Comparison of ENCODE assay signal across 24 cellular contexts in genomic region chr1:3889952-3890351, GRCh38. TPM values are rescaled to one million over a fixed set of nuclear protein-coding genes. Genes with fewer than 3 reads are reported as not detected.
A peak's percentile ranks its signal among the peaks of the same experiment; 100 is the strongest.
DNase-seq lines count a peak whose midpoint lies in the region; ATAC-seq and FAIRE-seq lines count a peak whose summit lies in the region.
"Had no signal": no experiment of that assay in that cellular context is flagged by ENCODE, and none has a peak within 500 bp of the region (broad histone marks: within the 10 kb centered on the region; RNA-seq: fewer than 3 reads in every experiment).

No MANE protein-coding gene starts in this region.

- H3K36me3 Mint-ChIP-seq in activated CD4-positive, alpha-beta T cell treated with anti-CD3 and anti-CD28 coated beads for 36 hours (ENCODE audit: low read depth): peaks cover 37% of the 10 kb centered on the region
- peaks cover 4 to 16% of the 10 kb centered on the region in 2 donors for H3K36me3 Mint-ChIP-seq in activated T-cell treated with anti-CD3 and anti-CD28 coated beads, Interleukin-2, amount 50 U/mL, for 72 hours (ENCODE audit: insufficient read depth in 2 of 2)
- peaks cover 5 to 35% (median 12%) of the 10 kb centered on the region in 5 donors for H3K36me3 Mint-ChIP-seq in naive thymus-derived CD4-positive, alpha-beta T cell

- H3K9ac ChIP-seq in neuronal stem cell (ENCODE audit: low read depth, low read length, poor library complexity): no peak overlapping the region

- no peak overlapping the region for H3K18ac ChIP-seq in neuronal stem cell (ENCODE audit: low read length)

- H3K9me3 Mint-ChIP-seq in activated CD4-positive, alpha-beta T cell treated with anti-CD3 and anti-CD28 coated beads for 36 hours (ENCODE audit: low read depth): no peaks in the 10 kb centered on the region
- no peaks in the 10 kb centered on the region for H3K9me3 Mint-ChIP-seq in activated T-cell treated with anti-CD3 and anti-CD28 coated beads, Interleukin-2, amount 50 U/mL, for 72 hours
- H3K9me3 Mint-ChIP-seq in naive thymus-derived CD4-positive, alpha-beta T cell: no peaks in the 10 kb centered on the region
- H3K9me3 Mint-ChIP-seq: activated T-helper 1 cell treated with anti-CD3 and anti-CD28 coated beads, Interleukin-12 subunit alpha, Interleukin-12 subunit beta, Interleukin-2, Interleukin-4 antibody, amounts not matched to agents 30 ng/mL and 10 ng/mL and 1 ng/mL, durations not matched to agents 14 hours and 24 hours and 36 hours had no signal

- H2BK12ac ChIP-seq in neuronal stem cell (ENCODE audit: low read length): no peak overlapping the region

- no peak overlapping the region for H2AK5ac ChIP-seq in neuronal stem cell (ENCODE audit: low read depth, low read length)

- POLR2A ChIA-PET in activated CD4-positive, alpha-beta T cell treated with anti-CD3 and anti-CD28 coated beads for 36 hours (lab: Charles Lee): no interaction called here
- POLR2A ChIA-PET in naive thymus-derived CD4-positive, alpha-beta T cell (lab: Charles Lee): no interaction called here

- DNase-seq in activated CD4-positive, alpha-beta T cell treated with anti-CD3 and anti-CD28 coated beads for 36 hours: no peak
- no peak for DNase-seq in activated CD4-positive, alpha-beta T cell treated with anti-CD3 and anti-CD28 coated beads for 1 hour
- DNase-seq in GM18507 (ENCODE audit: extremely low spot score, insufficient read length, low read depth) (no peak), DMS79 treated with DMSO at 0.1 percent for 48 hours (lab: John Stamatoyannopoulos, UW) (no peak), anterior cingulate cortex (lab: John Stamatoyannopoulos, UW) (no peak), neuronal stem cell (ENCODE audit: low spot score) (no peak)
- no peak for DNase-seq in activated T-cell treated with anti-CD3 and anti-CD28 coated beads, Interleukin-2, amount 50 U/mL, for 72 hours
- no peak for DNase-seq in naive thymus-derived CD4-positive, alpha-beta T cell
- DNase-seq: activated CD4-positive, alpha-beta T cell treated with anti-CD3 and anti-CD28 coated beads for 4 hours; DMS153; NCI-H1417 treated with DMSO at 0.1 percent for 48 hours; NCI-H82; PC-9; stimulated activated CD4-positive, alpha-beta T cell treated with anti-CD3 and anti-CD28 coated beads, Interleukin-2, amount 100 ng/mL, for 48 hours; T-helper 9 cell; testis had no signal

- no peak overlapping the region for H3K14ac ChIP-seq in neuronal stem cell (ENCODE audit: low read length)

- intact Hi-C loops in activated CD4-positive, alpha-beta T cell treated with anti-CD3 and anti-CD28 coated beads for 36 hours (cut with DNase I, micrococcal nuclease): loop anchor here (2.0 kb wide), 1 partner anchor 33 kb away; the partner anchor contains the start of genes CEP104 (in 2 of the 2) and DFFB (in 2 of the 2)
- intact Hi-C loops in naive thymus-derived CD4-positive, alpha-beta T cell (cut with micrococcal nuclease): no loop called here

- no peak overlapping the region for H3K4me3 Mint-ChIP-seq in activated CD4-positive, alpha-beta T cell treated with anti-CD3 and anti-CD28 coated beads for 36 hours
- peak overlapping the region; percentile 53 to 64 for H3K4me3 Mint-ChIP-seq in activated T-cell treated with anti-CD3 and anti-CD28 coated beads, Interleukin-2, amount 50 U/mL, for 72 hours
- peak overlapping the region in 1 of 10 donors; percentile 49 for H3K4me3 Mint-ChIP-seq in naive thymus-derived CD4-positive, alpha-beta T cell
- H3K4me3 Mint-ChIP-seq: activated T-helper 1 cell treated with anti-CD3 and anti-CD28 coated beads, Interleukin-12 subunit alpha, Interleukin-12 subunit beta, Interleukin-2, Interleukin-4 antibody, amounts not matched to agents 30 ng/mL and 10 ng/mL and 1 ng/mL, durations not matched to agents 14 hours and 24 hours and 36 hours; B cell had no signal

- H3K4me1 Mint-ChIP-seq in activated CD4-positive, alpha-beta T cell treated with anti-CD3 and anti-CD28 coated beads for 36 hours: peaks cover 31% of the 10 kb centered on the region
- peaks cover 22% of the 10 kb centered on the region for H3K4me1 Mint-ChIP-seq in activated T-cell treated with anti-CD3 and anti-CD28 coated beads, Interleukin-2, amount 50 U/mL, for 72 hours (ENCODE audit: low read depth)
- peaks cover 0 to 20% (median under 1%) of the 10 kb centered on the region in 7 donors for H3K4me1 Mint-ChIP-seq in naive thymus-derived CD4-positive, alpha-beta T cell

- peaks cover 0 to 68% (median 7%) of the 10 kb centered on the region in 3 experiments for H3K36me3 ChIP-seq in naive thymus-derived CD4-positive, alpha-beta T cell (ENCODE audit: control insufficient read depth in 2 of 3, insufficient read depth in 3 of 3, low read length in 3 of 3)
- peaks cover 26 to 77% of the 10 kb centered on the region in 2 donors for H3K36me3 ChIP-seq in neuronal stem cell (replicated peaks in 1 of 2; ENCODE audit: control insufficient read depth in 2 of 2, insufficient read depth in 2 of 2, low read length in 2 of 2)

- H3K4me2 ChIP-seq in neuronal stem cell (ENCODE audit: insufficient read depth, low read length, poor library complexity, severe bottlenecking): no peak overlapping the region
- H3K4me2 ChIP-seq: PC-9 had no signal

- no peak overlapping the region for H2AFZ ChIP-seq in neuronal stem cell (ENCODE audit: low read length)
- H2AFZ ChIP-seq: PC-9 had no signal

- no peak overlapping the region for H3K27ac ChIP-seq in naive thymus-derived CD4-positive, alpha-beta T cell (ENCODE audit: low read depth, low read length)
- H3K27ac ChIP-seq in neuronal stem cell (replicated peaks; ENCODE audit: low read length): no peak overlapping the region
- H3K27ac ChIP-seq: 22Rv1, PC-9, SJSA1, testis had no signal

- H3K27me3 ChIP-seq in naive thymus-derived CD4-positive, alpha-beta T cell (ENCODE audit: control insufficient read depth in 2 of 2, insufficient read depth in 2 of 2, low read length in 2 of 2): no peaks in the 10 kb centered on the region
- H3K27me3 ChIP-seq in neuronal stem cell (ENCODE audit: control insufficient read depth in 3 of 3, insufficient read depth in 3 of 3, low read depth in 1 of 3, low read length in 3 of 3): no peaks in the 10 kb centered on the region
- H3K27me3 ChIP-seq: heart left ventricle, SJSA1, testis had no signal

- no CpG with 5 or more reads among the region's 14 CpGs for WGBS in neuronal stem cell (ENCODE audit: extremely low coverage in 2 of 2, insufficient read length in 2 of 2, insufficient replicate concordance in 1 of 2), 2 donors

- H3K9me3 ChIP-seq in naive thymus-derived CD4-positive, alpha-beta T cell (ENCODE audit: control insufficient read depth in 2 of 3, low read length in 3 of 3): no peaks in the 10 kb centered on the region
- H3K9me3 ChIP-seq in neuronal stem cell (replicated peaks in 1 of 2; ENCODE audit: control insufficient read depth in 2 of 2, insufficient read depth in 1 of 2, low read depth in 1 of 2, low read length in 2 of 2): no peaks in the 10 kb centered on the region
- H3K9me3 ChIP-seq: heart left ventricle, SJSA1, testis had no signal

- no peak overlapping the region for H3K4ac ChIP-seq in neuronal stem cell (ENCODE audit: low read length)

- no peak overlapping the region for H4K8ac ChIP-seq in neuronal stem cell (ENCODE audit: low read depth, low read length)

- H3K4me3 ChIP-seq in naive thymus-derived CD4-positive, alpha-beta T cell (ENCODE audit: low read length): no peak overlapping the region
- H3K4me3 ChIP-seq in neuronal stem cell (ENCODE audit: low read length in 2 of 2): no peak overlapping the region
- H3K4me3 ChIP-seq: heart left ventricle, PC-9, SJSA1, testis had no signal

- H3K27me3 Mint-ChIP-seq in activated CD4-positive, alpha-beta T cell treated with anti-CD3 and anti-CD28 coated beads for 36 hours: no peaks in the 10 kb centered on the region
- no peaks in the 10 kb centered on the region for H3K27me3 Mint-ChIP-seq in activated T-cell treated with anti-CD3 and anti-CD28 coated beads, Interleukin-2, amount 50 U/mL, for 72 hours (ENCODE audit: low read depth)
- no peaks in the 10 kb centered on the region for H3K27me3 Mint-ChIP-seq in naive thymus-derived CD4-positive, alpha-beta T cell
- H3K27me3 Mint-ChIP-seq: B cell had no signal

- no peak overlapping the region for H3K23ac ChIP-seq in neuronal stem cell (ENCODE audit: low read depth, low read length, poor library complexity)

- H2BK5ac ChIP-seq in neuronal stem cell (ENCODE audit: low read length): no peak overlapping the region

- H3K27ac Mint-ChIP-seq in activated CD4-positive, alpha-beta T cell treated with anti-CD3 and anti-CD28 coated beads for 36 hours: peak overlapping the region; percentile 7
- no peak overlapping the region for H3K27ac Mint-ChIP-seq in activated T-cell treated with anti-CD3 and anti-CD28 coated beads, Interleukin-2, amount 50 U/mL, for 72 hours
- peak overlapping the region in 4 of 9 donors; percentile 38 to 62 (median 50) for H3K27ac Mint-ChIP-seq in naive thymus-derived CD4-positive, alpha-beta T cell
- H3K27ac Mint-ChIP-seq: activated T-helper 1 cell treated with anti-CD3 and anti-CD28 coated beads, Interleukin-12 subunit alpha, Interleukin-12 subunit beta, Interleukin-2, Interleukin-4 antibody, amounts not matched to agents 30 ng/mL and 10 ng/mL and 1 ng/mL, durations not matched to agents 14 hours and 24 hours and 36 hours had no signal

- peak; percentile 47 for ATAC-seq in activated CD4-positive, alpha-beta T cell treated with anti-CD3 and anti-CD28 coated beads for 36 hours
- ATAC-seq in activated T-cell treated with anti-CD3 and anti-CD28 coated beads, Interleukin-2, amount 50 U/mL, for 72 hours (replicated peaks in 1 of 2): peak in 1 of 2 donors; percentile 53
- ATAC-seq in naive thymus-derived CD4-positive, alpha-beta T cell: peak; percentile 72
- ATAC-seq: heart left ventricle had no signal

- no peak overlapping the region for H4K91ac ChIP-seq in neuronal stem cell (ENCODE audit: low read depth, low read length, poor library complexity)

- H3K4me1 ChIP-seq in naive thymus-derived CD4-positive, alpha-beta T cell (ENCODE audit: control insufficient read depth in 2 of 2, insufficient read depth in 2 of 2, low read length in 2 of 2): peaks cover 0 to 23% of the 10 kb centered on the region in 2 donors
- H3K4me1 ChIP-seq in neuronal stem cell (ENCODE audit: control insufficient read depth in 2 of 2, insufficient read depth in 1 of 2, low read depth in 1 of 2, low read length in 2 of 2): no peaks in the 10 kb centered on the region
- H3K4me1 ChIP-seq: SJSA1, testis had no signal

- peaks cover 4% of the 10 kb centered on the region for H3K79me1 ChIP-seq in neuronal stem cell (ENCODE audit: low read depth, low read length)

- no peak overlapping the region for H2BK120ac ChIP-seq in neuronal stem cell (ENCODE audit: low read depth, low read length)

- peak; percentile 42 for FAIRE-seq in GM18507 (lab: Jason Lieb, UNC)
- FAIRE-seq: astrocyte, endometrium, islet of Langerhans had no signal

- H2BK15ac ChIP-seq in neuronal stem cell (ENCODE audit: low read length): no peak overlapping the region

- CTCF ChIA-PET in activated CD4-positive, alpha-beta T cell treated with anti-CD3 and anti-CD28 coated beads for 36 hours (lab: Charles Lee): interaction anchor here (1.2 to 1.6 kb wide), 2 partner anchors 10 to 13 kb away, joined by 3 to 7 read pairs; partner anchors contain the start of gene C1orf174
- CTCF ChIA-PET in naive thymus-derived CD4-positive, alpha-beta T cell (lab: Charles Lee): no interaction called here

RNA-seq across cellular contexts. Expression of gene C1orf174, which starts 10.1 kb away (rescaled TPM):
- total RNA-seq in activated CD4-positive, alpha-beta T cell treated with anti-CD3 and anti-CD28 coated beads for 36 hours: 10 to 100 TPM; 39.8 to 49.4 TPM
- 10 to 100 TPM; 30.8 to 43.7 TPM for total RNA-seq in activated T-cell treated with anti-CD3 and anti-CD28 coated beads, Interleukin-2, amount 50 U/mL, for 72 hours
- total RNA-seq in naive thymus-derived CD4-positive, alpha-beta T cell: 10 to 100 TPM; 17.0 to 33.6 (median 27.1) TPM
- polyA plus RNA-seq in naive thymus-derived CD4-positive, alpha-beta T cell: 10 to 100 TPM; 19.9 to 34.7 TPM
- polyA plus RNA-seq in neuronal stem cell (2013, experiment 1 of 2): 30.3 TPM
- 30.5 TPM for polyA plus RNA-seq in neuronal stem cell (2013, experiment 2 of 2)

RNA-seq across cellular contexts. Expression of gene DFFB, which starts 32.7 kb away (rescaled TPM):
- 1 to 10 TPM; 7.2 to 8.4 TPM for total RNA-seq in activated CD4-positive, alpha-beta T cell treated with anti-CD3 and anti-CD28 coated beads for 36 hours
- 1 to 10 TPM; 8.2 to 8.6 TPM for total RNA-seq in activated T-cell treated with anti-CD3 and anti-CD28 coated beads, Interleukin-2, amount 50 U/mL, for 72 hours
- 10 to 100 TPM; 13.6 to 27.7 (median 19.2) TPM for total RNA-seq in naive thymus-derived CD4-positive, alpha-beta T cell
- 10 to 100 TPM in 1 of 2 donors, 1 to 10 TPM in 1; 9.8 to 13.5 TPM for polyA plus RNA-seq in naive thymus-derived CD4-positive, alpha-beta T cell
- 6.6 TPM for polyA plus RNA-seq in neuronal stem cell (2013, experiment 1 of 2)
- polyA plus RNA-seq in neuronal stem cell (2013, experiment 2 of 2): 7.4 TPM

RNA-seq across cellular contexts. Expression of gene CEP104, which starts 32.9 kb away (rescaled TPM):
- 10 to 100 TPM; 33.6 to 35.5 TPM for total RNA-seq in activated CD4-positive, alpha-beta T cell treated with anti-CD3 and anti-CD28 coated beads for 36 hours
- 10 to 100 TPM; 37.4 to 48.1 TPM for total RNA-seq in activated T-cell treated with anti-CD3 and anti-CD28 coated beads, Interleukin-2, amount 50 U/mL, for 72 hours
- 10 to 100 TPM; 33.7 to 68.0 (median 45.6) TPM for total RNA-seq in naive thymus-derived CD4-positive, alpha-beta T cell
- polyA plus RNA-seq in naive thymus-derived CD4-positive, alpha-beta T cell: 10 to 100 TPM; 12.7 to 15.3 TPM
- polyA plus RNA-seq in neuronal stem cell (2013, experiment 1 of 2): 12.6 TPM
- polyA plus RNA-seq in neuronal stem cell (2013, experiment 2 of 2): 13.2 TPM

Comparison
In these comparisons a context has a peak if more than half of its experiments do, and no peak if none do; other contexts are left out.
1. intact Hi-C loops: an anchor here in activated CD4-positive, alpha-beta T cell treated with anti-CD3 and anti-CD28 coated beads for 36 hours (2.0 kb wide); none called in naive thymus-derived CD4-positive, alpha-beta T cell.